In the genomic region with DNA sequence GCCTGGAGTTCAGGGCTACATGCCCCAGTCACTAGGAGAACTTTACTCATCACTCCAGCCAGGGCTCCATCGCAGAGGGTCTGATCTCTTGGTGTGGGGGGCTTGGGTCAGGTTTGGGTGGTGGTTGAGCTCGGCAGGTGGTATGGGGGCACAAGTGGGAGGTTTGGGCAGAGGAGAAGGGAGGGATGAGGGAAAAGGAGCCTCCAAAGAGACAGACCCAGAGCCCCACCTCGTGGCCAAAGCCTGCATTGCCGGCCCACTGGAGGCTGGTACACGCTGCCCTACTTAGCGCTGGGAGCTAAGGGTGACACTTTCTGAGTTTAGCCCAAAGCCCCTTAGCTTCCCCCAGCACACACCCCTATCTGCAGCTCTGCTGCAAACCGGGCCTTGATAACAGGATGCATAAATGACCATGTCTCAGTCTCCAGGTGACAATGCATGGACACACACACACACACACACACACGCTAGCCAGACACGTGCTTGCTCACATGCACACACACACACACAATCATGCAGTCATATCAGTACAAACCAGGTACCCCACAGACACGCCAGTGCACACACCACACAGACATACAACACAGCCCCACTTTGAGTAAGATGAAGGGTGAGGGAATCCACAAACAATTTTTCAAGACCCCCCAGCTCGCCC, we compare ENCODE assay signal across 8 cellular contexts. TPM values are rescaled to one million over a fixed set of nuclear protein-coding genes. Genes with fewer than 3 reads are reported as not detected.
DNase-seq lines count a peak whose midpoint lies in the region; ATAC-seq, FAIRE-seq and TF ChIP-seq lines count a peak whose summit lies in the region.

No MANE protein-coding gene starts in this region.

- H3K9me3 Mint-ChIP-seq in activated CD4-positive, alpha-beta T cell treated with anti-CD3 and anti-CD28 coated beads for 36 hours (ENCODE audit: low read depth), result no peaks in the 10 kb centered on the region

- peaks cover 75% of the 10 kb centered on the region for H3K4me1 ChIP-seq in HepG2 (ENCODE audit: insufficient read depth, low read length)

- BruUV-seq in HepG2 (replicated peaks; lab: Mats Ljungman, UMichigan), result no TSS peak

- peak overlapping the region in 1 of 3 experiments; percentile 31; a peak in 2 of 6 replicates for H3K4me3 ChIP-seq in HepG2 (replicated peaks in 1 of 3; ENCODE audit: insufficient read depth in 1 of 3, low read depth in 2 of 3, low read length in 3 of 3)

- peak; percentile 85 for TF ChIP-seq RAD21 in HepG2 (CRISPR knock-in tag; IDR thresholded peaks at IDR 0.05)

- FAIRE-seq in HepG2 (lab: Jason Lieb, UNC), result peak; percentile 58

- TF ChIP-seq CTCF in HepG2 (CRISPR knock-in tag; IDR thresholded peaks at IDR 0.05), result peak; percentile 92

- H3K79me2 ChIP-seq in HepG2 (ENCODE audit: insufficient read depth, low read length), result no peaks in the 10 kb centered on the region

- no peaks in the 10 kb centered on the region for H3K9me3 ChIP-seq in HepG2 (ENCODE audit: low read length)

- H3K27ac ChIP-seq in HepG2 (ENCODE audit: extremely low read length, insufficient read depth, low read length), result no peak overlapping the region

- H3K27ac Mint-ChIP-seq in activated CD4-positive, alpha-beta T cell treated with anti-CD3 and anti-CD28 coated beads for 36 hours, result peak overlapping the region; percentile 25

- no peak for TF ChIP-seq POLR2A in HepG2 (IDR thresholded peaks at IDR 0.05; ENCODE audit: insufficient read depth in 1 of 2, low read depth in 2 of 2, low read length in 2 of 2)

- no peak for TF ChIP-seq EP300 in HepG2 (IDR thresholded peaks at IDR 0.05; ENCODE audit: low read depth in 2 of 2, low read length in 2 of 2)
- no peak for TF ChIP-seq EP300 in HepG2 (CRISPR knock-in tag; IDR thresholded peaks at IDR 0.05; ENCODE audit: borderline replicate concordance)

- in situ Hi-C loops in HepG2 (cut with HindIII; ENCODE audit: extremely low pct_ligation_motif_present, low pct_unique_long_range_greater_than_20kb), result no loop called here

- H3K4me2 ChIP-seq in HepG2 (ENCODE audit: low read depth, low read length), result peak overlapping the region; percentile 54

- 16% methylated on average over 7 of the region's 11 CpGs for WGBS in HepG2 (ENCODE audit: low lambda C conversion rate)

- no peak overlapping the region for H3K4me3 Mint-ChIP-seq in activated CD4-positive, alpha-beta T cell treated with anti-CD3 and anti-CD28 coated beads for 36 hours

- H4K20me1 ChIP-seq in HepG2 (ENCODE audit: insufficient read depth, low read length), result no peaks in the 10 kb centered on the region

- H3K4me1 Mint-ChIP-seq in activated CD4-positive, alpha-beta T cell treated with anti-CD3 and anti-CD28 coated beads for 36 hours, result peaks cover 22% of the 10 kb centered on the region

- H3K9ac ChIP-seq in HepG2 (ENCODE audit: insufficient read depth, low read depth, low read length), result no peak overlapping the region

- DNase-seq in NCI-H2171 treated with DMSO at 0.1 percent for 48 hours (lab: John Stamatoyannopoulos, UW) (peak; percentile 16), NCI-H2171 (lab: John Stamatoyannopoulos, UW) (no peak), NCI-H1048 (lab: John Stamatoyannopoulos, UW) (peak; percentile 71), cerebellar cortex (ENCODE audit: low spot score) (peak; percentile 82), HepG2 (ENCODE audit: low spot score) (no peak)
- peak; percentile 88 for DNase-seq in activated CD4-positive, alpha-beta T cell treated with anti-CD3 and anti-CD28 coated beads for 36 hours
- peak; percentile 54 to 78 (median 59) for DNase-seq in stimulated activated CD4-positive, alpha-beta T cell treated with anti-CD3 and anti-CD28 coated beads, TNF-alpha, amount 100 ng/mL, for 24 hours (ENCODE audit: low read depth in 3 of 3)

- H3K36me3 ChIP-seq in HepG2 (replicated peaks in 1 of 2; ENCODE audit: control insufficient read depth in 1 of 2, insufficient read depth in 2 of 2, low read length in 2 of 2), result no peaks in the 10 kb centered on the region

- no peak overlapping the region for H2AFZ ChIP-seq in HepG2 (ENCODE audit: low read length)

- CTCF ChIA-PET in activated CD4-positive, alpha-beta T cell treated with anti-CD3 and anti-CD28 coated beads for 36 hours (lab: Charles Lee), result interaction anchor here (0.5 to 7.2 kb wide), 28 partner anchors 10 to 451 kb away, joined by 3 to 73 read pairs (median 5); a partner anchor contains a TSS
- CTCF ChIA-PET in HepG2 (lab: Yijun Ruan, JAX; ENCODE audit: low intra/inter-chr PET ratio, low total read pairs), result interaction anchor here (1.2 to 6.1 kb wide), 5 partner anchors 18 to 80 kb away, joined by 3 to 240 read pairs (median 4); a partner anchor contains a TSS

- POLR2A ChIA-PET in activated CD4-positive, alpha-beta T cell treated with anti-CD3 and anti-CD28 coated beads for 36 hours (lab: Charles Lee), result no interaction called here
- POLR2A ChIA-PET in HepG2 (lab: Yijun Ruan, JAX), result interaction anchor here (0.6 to 6.0 kb wide), 4 partner anchors 16 to 53 kb away, joined by 3 to 56 read pairs (median 4); a partner anchor contains a TSS

- peaks cover 31% of the 10 kb centered on the region for H3K27me3 Mint-ChIP-seq in activated CD4-positive, alpha-beta T cell treated with anti-CD3 and anti-CD28 coated beads for 36 hours

- peaks cover 0 to 3% of the 10 kb centered on the region in 2 experiments; a peak in 1 of 5 replicates for H3K27me3 ChIP-seq in HepG2 (ENCODE audit: control insufficient read depth in 1 of 2, insufficient read depth in 2 of 2, low read length in 2 of 2)

- ATAC-seq in activated CD4-positive, alpha-beta T cell treated with anti-CD3 and anti-CD28 coated beads for 36 hours, result peak; percentile 49
- ATAC-seq in HepG2, result peak; percentile 3; the same call in 2 of the 3 replicates
- ATAC-seq in GM18498 (IDR thresholded peaks at IDR 0.05; ENCODE audit: unreplicated experiment), result no peak

- no peaks in the 10 kb centered on the region for H3K36me3 Mint-ChIP-seq in activated CD4-positive, alpha-beta T cell treated with anti-CD3 and anti-CD28 coated beads for 36 hours (ENCODE audit: low read depth)

- intact Hi-C loops in activated CD4-positive, alpha-beta T cell treated with anti-CD3 and anti-CD28 coated beads for 36 hours (cut with DNase I, micrococcal nuclease), result loop anchor here (1.0 to 10.0 kb wide), 4 partner anchors 15 to 452 kb away; a partner anchor contains a TSS
- intact Hi-C loops in HepG2 (cut with micrococcal nuclease; ENCODE audit: unreplicated experiment), result loop anchor here (5.0 kb wide), 1 partner anchor 137 kb away; no protein-coding TSS in a partner anchor

RNA-seq across cellular contexts. Expression of a gene that starts 14.7 kb away (rescaled TPM):
- total RNA-seq in activated CD4-positive, alpha-beta T cell treated with anti-CD3 and anti-CD28 coated beads for 36 hours, result 10 to 100 TPM; 14.8 to 15.7 TPM
- total RNA-seq in HepG2 (2016; rRNA removed; fragmentation: Illumina TruSeq; extraction: Trizol), result 60.7 and 65.6 TPM in 2 replicates
- total RNA-seq in HepG2 (2016; cell fraction: cytosol; rRNA removed; fragmentation: Illumina TruSeq; extraction: Trizol; ENCODE audit: low read depth), result 18.8 and 19.1 TPM in 2 replicates
- 46.9 and 70.8 TPM in 2 replicates for total RNA-seq in HepG2 (2016; cell fraction: insoluble cytoplasmic fraction; rRNA removed; fragmentation: Illumina TruSeq; extraction: Trizol)
- total RNA-seq in HepG2 (2016; cell fraction: membrane; rRNA removed; fragmentation: Illumina TruSeq; extraction: Trizol), result 50.4 and 56.7 TPM in 2 replicates
- total RNA-seq in HepG2 (2016; cell fraction: nucleus; rRNA removed; fragmentation: Illumina TruSeq; extraction: Trizol), result 40.4 and 47.3 TPM in 2 replicates
- polyA plus RNA-seq in HepG2 (2011; rRNA removed), result 43.6 and 59.7 TPM in 2 replicates
- 25.3 and 50.1 TPM in 2 replicates for polyA plus RNA-seq in HepG2 (2011; cell fraction: cytosol; rRNA removed)
- 161 and 196 TPM in 2 replicates for polyA plus RNA-seq in HepG2 (2011; cell fraction: nucleus; rRNA removed)
- polyA plus RNA-seq in HepG2 (2012), result 24.4 and 29.3 TPM in 2 replicates
- 14.3 and 15.4 TPM in 2 replicates for polyA plus RNA-seq in HepG2 (2016; cell fraction: cytosol; fragmentation: Illumina TruSeq; extraction: Trizol; ENCODE audit: low read depth)
- 44.9 and 56.6 TPM in 2 replicates for polyA plus RNA-seq in HepG2 (2016; cell fraction: insoluble cytoplasmic fraction; fragmentation: Illumina TruSeq; extraction: Trizol; ENCODE audit: low read depth)
- 34.1 and 38.8 TPM in 2 replicates for polyA plus RNA-seq in HepG2 (2016; cell fraction: membrane; fragmentation: Illumina TruSeq; extraction: Trizol; ENCODE audit: low read depth)
- polyA plus RNA-seq in HepG2 (2016; cell fraction: nucleus; fragmentation: Illumina TruSeq; extraction: Trizol; ENCODE audit: insufficient read depth, low read depth), result 112 and 124 TPM in 2 replicates
- polyA minus RNA-seq in HepG2 (2011; rRNA and poly(A)+ RNA removed; ENCODE audit: low replicate concordance), result 19.0 and 76.7 TPM in 2 replicates
- 27.9 and 32.8 TPM in 2 replicates for polyA minus RNA-seq in HepG2 (2011; cell fraction: cytosol; rRNA and poly(A)+ RNA removed)
- polyA minus RNA-seq in HepG2 (2011; cell fraction: nucleus; rRNA and poly(A)+ RNA removed), result 19.3 and 19.8 TPM in 2 replicates

RNA-seq across cellular contexts. Expression of a gene that starts 16.6 kb away (rescaled TPM):
- under 1 TPM; 0.28 to 0.32 TPM for total RNA-seq in activated CD4-positive, alpha-beta T cell treated with anti-CD3 and anti-CD28 coated beads for 36 hours
- total RNA-seq in HepG2 (2016; rRNA removed; fragmentation: Illumina TruSeq; extraction: Trizol), result 0.60 and 0.73 TPM in 2 replicates
- total RNA-seq in HepG2 (2016; cell fraction: cytosol; rRNA removed; fragmentation: Illumina TruSeq; extraction: Trizol; ENCODE audit: low read depth), result 0.51 and 0.62 TPM in 2 replicates
- 0.42 and 1.1 TPM in 2 replicates for total RNA-seq in HepG2 (2016; cell fraction: insoluble cytoplasmic fraction; rRNA removed; fragmentation: Illumina TruSeq; extraction: Trizol)
- total RNA-seq in HepG2 (2016; cell fraction: membrane; rRNA removed; fragmentation: Illumina TruSeq; extraction: Trizol), result 0.40 and 0.65 TPM in 2 replicates
- total RNA-seq in HepG2 (2016; cell fraction: nucleus; rRNA removed; fragmentation: Illumina TruSeq; extraction: Trizol), result 1.1 and 1.3 TPM in 2 replicates
- 0.58 and 0.78 TPM in 2 replicates for polyA plus RNA-seq in HepG2 (2011; rRNA removed)
- 0.42 TPM in 2 replicates for polyA plus RNA-seq in HepG2 (2011; cell fraction: cytosol; rRNA removed)
- 3.9 and 4.2 TPM in 2 replicates for polyA plus RNA-seq in HepG2 (2011; cell fraction: nucleus; rRNA removed)
- polyA plus RNA-seq in HepG2 (2012), result 1.4 and 1.9 TPM in 2 replicates
- polyA plus RNA-seq in HepG2 (2016; cell fraction: cytosol; fragmentation: Illumina TruSeq; extraction: Trizol; ENCODE audit: low read depth), result 0.14 and 0.16 TPM in 2 replicates
- 0.49 and 0.68 TPM in 2 replicates for polyA plus RNA-seq in HepG2 (2016; cell fraction: insoluble cytoplasmic fraction; fragmentation: Illumina TruSeq; extraction: Trizol; ENCODE audit: low read depth)
- 0.29 and 0.30 TPM in 2 replicates for polyA plus RNA-seq in HepG2 (2016; cell fraction: membrane; fragmentation: Illumina TruSeq; extraction: Trizol; ENCODE audit: low read depth)
- polyA plus RNA-seq in HepG2 (2016; cell fraction: nucleus; fragmentation: Illumina TruSeq; extraction: Trizol; ENCODE audit: insufficient read depth, low read depth), result 1.2 and 1.4 TPM in 2 replicates
- 1.4 and 3.3 TPM in 2 replicates for polyA minus RNA-seq in HepG2 (2011; rRNA and poly(A)+ RNA removed; ENCODE audit: low replicate concordance)
- 0.49 TPM in 1 of 2 replicates, not detected in the other for polyA minus RNA-seq in HepG2 (2011; cell fraction: cytosol; rRNA and poly(A)+ RNA removed)
- 1.2 and 1.3 TPM in 2 replicates for polyA minus RNA-seq in HepG2 (2011; cell fraction: nucleus; rRNA and poly(A)+ RNA removed)

RNA-seq across cellular contexts. Expression of a gene that starts 16.7 kb away (rescaled TPM):
- 10 to 100 TPM; 30.0 to 37.7 TPM for total RNA-seq in activated CD4-positive, alpha-beta T cell treated with anti-CD3 and anti-CD28 coated beads for 36 hours
- 11.9 and 16.8 TPM in 2 replicates for total RNA-seq in HepG2 (2016; rRNA removed; fragmentation: Illumina TruSeq; extraction: Trizol)
- 2.4 and 4.1 TPM in 2 replicates for total RNA-seq in HepG2 (2016; cell fraction: cytosol; rRNA removed; fragmentation: Illumina TruSeq; extraction: Trizol; ENCODE audit: low read depth)
- total RNA-seq in HepG2 (2016; cell fraction: insoluble cytoplasmic fraction; rRNA removed; fragmentation: Illumina TruSeq; extraction: Trizol), result 10.6 and 15.0 TPM in 2 replicates
- total RNA-seq in HepG2 (2016; cell fraction: membrane; rRNA removed; fragmentation: Illumina TruSeq; extraction: Trizol), result 9.3 and 10.0 TPM in 2 replicates
- 18.9 and 21.6 TPM in 2 replicates for total RNA-seq in HepG2 (2016; cell fraction: nucleus; rRNA removed; fragmentation: Illumina TruSeq; extraction: Trizol)
- 71.5 and 86.1 TPM in 2 replicates for polyA plus RNA-seq in HepG2 (2011; rRNA removed)
- polyA plus RNA-seq in HepG2 (2011; cell fraction: cytosol; rRNA removed), result 38.5 and 39.6 TPM in 2 replicates
- polyA plus RNA-seq in HepG2 (2011; cell fraction: nucleus; rRNA removed), result 337 and 354 TPM in 2 replicates
- 24.0 and 38.4 TPM in 2 replicates for polyA plus RNA-seq in HepG2 (2012)
- 3.0 and 4.5 TPM in 2 replicates for polyA plus RNA-seq in HepG2 (2016; cell fraction: cytosol; fragmentation: Illumina TruSeq; extraction: Trizol; ENCODE audit: low read depth)
- 14.7 and 15.8 TPM in 2 replicates for polyA plus RNA-seq in HepG2 (2016; cell fraction: insoluble cytoplasmic fraction; fragmentation: Illumina TruSeq; extraction: Trizol; ENCODE audit: low read depth)
- 9.2 and 10.1 TPM in 2 replicates for polyA plus RNA-seq in HepG2 (2016; cell fraction: membrane; fragmentation: Illumina TruSeq; extraction: Trizol; ENCODE audit: low read depth)
- 49.5 and 57.7 TPM in 2 replicates for polyA plus RNA-seq in HepG2 (2016; cell fraction: nucleus; fragmentation: Illumina TruSeq; extraction: Trizol; ENCODE audit: insufficient read depth, low read depth)
- 78.6 and 219 TPM in 2 replicates for polyA minus RNA-seq in HepG2 (2011; rRNA and poly(A)+ RNA removed; ENCODE audit: low replicate concordance)
- 20.9 and 30.7 TPM in 2 replicates for polyA minus RNA-seq in HepG2 (2011; cell fraction: cytosol; rRNA and poly(A)+ RNA removed)
- polyA minus RNA-seq in HepG2 (2011; cell fraction: nucleus; rRNA and poly(A)+ RNA removed), result 46.2 and 58.2 TPM in 2 replicates

RNA-seq across cellular contexts. Expression of a gene that starts 27.0 kb away (rescaled TPM):
- total RNA-seq in activated CD4-positive, alpha-beta T cell treated with anti-CD3 and anti-CD28 coated beads for 36 hours, result 10 to 100 TPM; 13.8 to 17.9 TPM
- total RNA-seq in HepG2 (2016; rRNA removed; fragmentation: Illumina TruSeq; extraction: Trizol), result 16.5 and 21.9 TPM in 2 replicates
- 3.7 and 4.5 TPM in 2 replicates for total RNA-seq in HepG2 (2016; cell fraction: cytosol; rRNA removed; fragmentation: Illumina TruSeq; extraction: Trizol; ENCODE audit: low read depth)
- total RNA-seq in HepG2 (2016; cell fraction: insoluble cytoplasmic fraction; rRNA removed; fragmentation: Illumina TruSeq; extraction: Trizol), result 18.6 and 19.4 TPM in 2 replicates
- 11.4 and 11.5 TPM in 2 replicates for total RNA-seq in HepG2 (2016; cell fraction: membrane; rRNA removed; fragmentation: Illumina TruSeq; extraction: Trizol)
- total RNA-seq in HepG2 (2016; cell fraction: nucleus; rRNA removed; fragmentation: Illumina TruSeq; extraction: Trizol), result 13.4 and 14.8 TPM in 2 replicates
- polyA plus RNA-seq in HepG2 (2011; rRNA removed), result 10.7 and 14.1 TPM in 2 replicates
- polyA plus RNA-seq in HepG2 (2011; cell fraction: cytosol; rRNA removed), result 10.2 and 12.5 TPM in 2 replicates
- 17.6 and 19.3 TPM in 2 replicates for polyA plus RNA-seq in HepG2 (2011; cell fraction: nucleus; rRNA removed)
- polyA plus RNA-seq in HepG2 (2012), result 16.5 and 20.2 TPM in 2 replicates
- 2.6 and 3.0 TPM in 2 replicates for polyA plus RNA-seq in HepG2 (2016; cell fraction: cytosol; fragmentation: Illumina TruSeq; extraction: Trizol; ENCODE audit: low read depth)
- polyA plus RNA-seq in HepG2 (2016; cell fraction: insoluble cytoplasmic fraction; fragmentation: Illumina TruSeq; extraction: Trizol; ENCODE audit: low read depth), result 22.1 and 23.7 TPM in 2 replicates
- polyA plus RNA-seq in HepG2 (2016; cell fraction: membrane; fragmentation: Illumina TruSeq; extraction: Trizol; ENCODE audit: low read depth), result 8.2 and 8.4 TPM in 2 replicates
- polyA plus RNA-seq in HepG2 (2016; cell fraction: nucleus; fragmentation: Illumina TruSeq; extraction: Trizol; ENCODE audit: insufficient read depth, low read depth), result 39.8 and 46.5 TPM in 2 replicates
- polyA minus RNA-seq in HepG2 (2011; rRNA and poly(A)+ RNA removed; ENCODE audit: low replicate concordance), result 12.7 and 32.5 TPM in 2 replicates
- polyA minus RNA-seq in HepG2 (2011; cell fraction: cytosol; rRNA and poly(A)+ RNA removed), result 4.7 and 5.5 TPM in 2 replicates
- 14.2 and 14.9 TPM in 2 replicates for polyA minus RNA-seq in HepG2 (2011; cell fraction: nucleus; rRNA and poly(A)+ RNA removed)

RNA-seq across cellular contexts. Expression of a gene that starts 27.1 kb away (rescaled TPM):
- total RNA-seq in activated CD4-positive, alpha-beta T cell treated with anti-CD3 and anti-CD28 coated beads for 36 hours, result 10 to 100 TPM; 53.4 to 62.6 TPM
- 68.8 and 71.0 TPM in 2 replicates for total RNA-seq in HepG2 (2016; rRNA removed; fragmentation: Illumina TruSeq; extraction: Trizol)
- 32.4 and 32.8 TPM in 2 replicates for total RNA-seq in HepG2 (2016; cell fraction: cytosol; rRNA removed; fragmentation: Illumina TruSeq; extraction: Trizol; ENCODE audit: low read depth)
- 65.7 and 69.8 TPM in 2 replicates for total RNA-seq in HepG2 (2016; cell fraction: insoluble cytoplasmic fraction; rRNA removed; fragmentation: Illumina TruSeq; extraction: Trizol)
- total RNA-seq in HepG2 (2016; cell fraction: membrane; rRNA removed; fragmentation: Illumina TruSeq; extraction: Trizol), result 46.1 and 51.6 TPM in 2 replicates
- 31.2 and 37.2 TPM in 2 replicates for total RNA-seq in HepG2 (2016; cell fraction: nucleus; rRNA removed; fragmentation: Illumina TruSeq; extraction: Trizol)
- 73.7 and 79.1 TPM in 2 replicates for polyA plus RNA-seq in HepG2 (2011; rRNA removed)
- polyA plus RNA-seq in HepG2 (2011; cell fraction: cytosol; rRNA removed), result 71.0 and 107 TPM in 2 replicates
- 91.9 and 106 TPM in 2 replicates for polyA plus RNA-seq in HepG2 (2011; cell fraction: nucleus; rRNA removed)
- polyA plus RNA-seq in HepG2 (2012), result 53.0 and 55.5 TPM in 2 replicates
- 35.2 and 41.6 TPM in 2 replicates for polyA plus RNA-seq in HepG2 (2016; cell fraction: cytosol; fragmentation: Illumina TruSeq; extraction: Trizol; ENCODE audit: low read depth)
- 87.4 and 92.0 TPM in 2 replicates for polyA plus RNA-seq in HepG2 (2016; cell fraction: insoluble cytoplasmic fraction; fragmentation: Illumina TruSeq; extraction: Trizol; ENCODE audit: low read depth)
- polyA plus RNA-seq in HepG2 (2016; cell fraction: membrane; fragmentation: Illumina TruSeq; extraction: Trizol; ENCODE audit: low read depth), result 50.3 and 58.0 TPM in 2 replicates
- 72.1 and 80.1 TPM in 2 replicates for polyA plus RNA-seq in HepG2 (2016; cell fraction: nucleus; fragmentation: Illumina TruSeq; extraction: Trizol; ENCODE audit: insufficient read depth, low read depth)
- polyA minus RNA-seq in HepG2 (2011; rRNA and poly(A)+ RNA removed; ENCODE audit: low replicate concordance), result 42.1 and 55.4 TPM in 2 replicates
- polyA minus RNA-seq in HepG2 (2011; cell fraction: cytosol; rRNA and poly(A)+ RNA removed), result 21.1 and 28.5 TPM in 2 replicates
- 14.3 and 15.8 TPM in 2 replicates for polyA minus RNA-seq in HepG2 (2011; cell fraction: nucleus; rRNA and poly(A)+ RNA removed)

Comparison
In these comparisons a context has a peak if more than half of its experiments do, and no peak if none do; other contexts are left out.
1. DNase-seq: peak in NCI-H2171 treated with DMSO at 0.1 percent for 48 hours (single experiment), NCI-H1048 (single experiment), activated CD4-positive, alpha-beta T cell treated with anti-CD3 and anti-CD28 coated beads for 36 hours (single experiment), cerebellar cortex (single experiment) and stimulated activated CD4-positive, alpha-beta T cell treated with anti-CD3 and anti-CD28 coated beads, TNF-alpha, amount 100 ng/mL, for 24 hours (3 of 3); none in NCI-H2171 (single experiment) and HepG2 (single experiment).